28 cellular contexts compared by ENCODE assay signal in genomic region chr12:94617101-94617500, GRCh38. TPM values are rescaled to one million over a fixed set of nuclear protein-coding genes. Genes with fewer than 3 reads are reported as not detected.
DNase-seq lines count a peak whose midpoint lies in the region; ATAC-seq and TF ChIP-seq lines count a peak whose summit lies in the region.
"Had no signal": no experiment of that assay in that cellular context is flagged by ENCODE, and none has a peak within 500 bp of the region (broad histone marks: within the 10 kb centered on the region; RNA-seq: fewer than 3 reads in every experiment).

No MANE protein-coding gene starts in this region.

- TF ChIP-seq CTCF in smooth muscle cell (IDR thresholded peaks at IDR 0.05; ENCODE audit: borderline replicate concordance, insufficient read depth, poor library complexity, severe bottlenecking), result no peak

- peaks cover 48% of the 10 kb centered on the region for H3K4me1 ChIP-seq in smooth muscle cell (ENCODE audit: low read depth)

- WGBS in smooth muscle cell (ENCODE audit: low lambda C conversion rate), result 61% methylated on average over 3 of the region's 3 CpGs

- peaks cover 42% of the 10 kb centered on the region for H4K20me1 ChIP-seq in smooth muscle cell (ENCODE audit: low read depth)

- no peak for ATAC-seq in GM18505 (IDR thresholded peaks at IDR 0.05; ENCODE audit: unreplicated experiment)
- ATAC-seq in stimulated activated naive CD8-positive, alpha-beta T cell treated with anti-CD3 and anti-CD28 coated beads, Interleukin-15, amount 100 ng/mL, for 72 hours, result no peak
- ATAC-seq: body of pancreas had no signal

- no peaks in the 10 kb centered on the region for H3K9me3 Mint-ChIP-seq in stimulated activated naive CD8-positive, alpha-beta T cell treated with anti-CD3 and anti-CD28 coated beads, Interleukin-15, amount 100 ng/mL, for 72 hours
- H3K9me3 Mint-ChIP-seq: activated CD4-positive, alpha-beta memory T cell treated with anti-CD3 and anti-CD28 coated beads, Interleukin-2, amount 10 ng/mL, durations not matched to agents 7 days and 5 days; activated naive CD4-positive, alpha-beta T cell treated with anti-CD3 and anti-CD28 coated beads, Interleukin-2, amount 10 ng/mL, durations not matched to agents 7 days and 5 days; nephron progenitor cell; stimulated activated naive CD8-positive, alpha-beta T cell treated with anti-CD3 and anti-CD28 coated beads, Interleukin-15, Interleukin-2, amounts not matched to agents 100 ng/mL and 50 ng/mL, for 24 hours had no signal

- no peak overlapping the region for H3K27ac Mint-ChIP-seq in stimulated activated naive CD8-positive, alpha-beta T cell treated with anti-CD3 and anti-CD28 coated beads, Interleukin-15, amount 100 ng/mL, for 72 hours
- H3K27ac Mint-ChIP-seq: activated CD4-positive, alpha-beta memory T cell treated with anti-CD3 and anti-CD28 coated beads, Interleukin-2, amount 10 ng/mL, durations not matched to agents 7 days and 5 days; activated naive CD4-positive, alpha-beta T cell treated with anti-CD3 and anti-CD28 coated beads, Interleukin-2, amount 10 ng/mL, durations not matched to agents 7 days and 5 days; nephron progenitor cell; stimulated activated naive CD8-positive, alpha-beta T cell treated with anti-CD3 and anti-CD28 coated beads, Interleukin-15, Interleukin-2, amounts not matched to agents 100 ng/mL and 50 ng/mL, for 24 hours; type B pancreatic cell had no signal

- no peak overlapping the region for H3K4me3 ChIP-seq in smooth muscle cell
- H3K4me3 ChIP-seq: adrenal gland, body of pancreas, lower lobe of right lung, skin epidermis had no signal

- H3K36me3 ChIP-seq in smooth muscle cell (ENCODE audit: low read depth), result no peaks in the 10 kb centered on the region
- H3K36me3 ChIP-seq: adrenal gland, lower lobe of right lung had no signal

- H3K4me1 Mint-ChIP-seq in stimulated activated naive CD8-positive, alpha-beta T cell treated with anti-CD3 and anti-CD28 coated beads, Interleukin-15, amount 100 ng/mL, for 72 hours, result peaks cover 12% of the 10 kb centered on the region

- no peak for TF ChIP-seq POLR2A in GM18505 (IDR thresholded peaks at IDR 0.05; ENCODE audit: borderline replicate concordance, extremely low read depth, insufficient read depth, insufficient read length)

- H3K27ac ChIP-seq in cingulate gyrus (ENCODE audit: low read depth, low read length) (peak overlapping the region; percentile 93), layer of hippocampus (ENCODE audit: low read depth, low read length) (peak overlapping the region; percentile 91), smooth muscle cell (ENCODE audit: low read depth) (peak overlapping the region; percentile 80)
- H3K27ac ChIP-seq: adrenal gland, lower lobe of right lung had no signal

- DNase-seq in ELF-1 (ENCODE audit: low read depth, low spot score) (peak; percentile 69), smooth muscle cell (lab: John Stamatoyannopoulos, UW; ENCODE audit: unreplicated experiment) (no peak)
- DNase-seq in stimulated activated naive CD8-positive, alpha-beta T cell treated with anti-CD3 and anti-CD28 coated beads, Interleukin-15, amount 100 ng/mL, for 72 hours, result no peak
- no peak for DNase-seq in stimulated activated naive CD4-positive, alpha-beta T cell treated with Interleukin-2 at 50 U/mL for 16 hours (lab: John Stamatoyannopoulos, UW)
- no peak for DNase-seq in stimulated activated CD4-positive, alpha-beta T cell treated with anti-CD3 and anti-CD28 coated beads, Interleukin-15, amount 100 ng/mL, for 24 hours
- DNase-seq: activated CD4-positive, alpha-beta memory T cell treated with anti-CD3 and anti-CD28 coated beads, Interleukin-2, amount 10 ng/mL, durations not matched to agents 7 days and 5 days; activated CD4-positive, alpha-beta T cell treated with anti-CD3 and anti-CD28 coated beads for 1 hour; activated naive CD4-positive, alpha-beta T cell treated with anti-CD3 and anti-CD28 coated beads, Interleukin-2, amount 10 ng/mL, durations not matched to agents 7 days and 5 days; adrenal gland; body of pancreas; DND-41; lower lobe of right lung; NCI-H1417 treated with DMSO at 0.1 percent for 48 hours; NCI-H2081; NCI-H345; retina; SIG-M5; stimulated activated CD4-positive, alpha-beta T cell treated with anti-CD3 and anti-CD28 coated beads, Interleukin-2, amount 100 ng/mL, for 24 hours had no signal

- no peaks in the 10 kb centered on the region for H3K27me3 Mint-ChIP-seq in stimulated activated naive CD8-positive, alpha-beta T cell treated with anti-CD3 and anti-CD28 coated beads, Interleukin-15, amount 100 ng/mL, for 72 hours
- H3K27me3 Mint-ChIP-seq: activated CD4-positive, alpha-beta memory T cell treated with anti-CD3 and anti-CD28 coated beads, Interleukin-2, amount 10 ng/mL, durations not matched to agents 7 days and 5 days; activated naive CD4-positive, alpha-beta T cell treated with anti-CD3 and anti-CD28 coated beads, Interleukin-2, amount 10 ng/mL, durations not matched to agents 7 days and 5 days had no signal

- H3K9ac ChIP-seq in smooth muscle cell (ENCODE audit: low read depth), result peak overlapping the region; percentile 15

- peaks cover 22% of the 10 kb centered on the region for H3K79me2 ChIP-seq in smooth muscle cell (ENCODE audit: low read depth)

- H3K27me3 ChIP-seq in layer of hippocampus (ENCODE audit: control insufficient read depth, insufficient read depth, low read length) (no peaks in the 10 kb centered on the region), smooth muscle cell (ENCODE audit: low read depth) (no peaks in the 10 kb centered on the region)
- H3K27me3 ChIP-seq: adrenal gland, body of pancreas had no signal

- no peak overlapping the region for H3K4me3 Mint-ChIP-seq in stimulated activated naive CD8-positive, alpha-beta T cell treated with anti-CD3 and anti-CD28 coated beads, Interleukin-15, amount 100 ng/mL, for 72 hours
- H3K4me3 Mint-ChIP-seq: activated CD4-positive, alpha-beta memory T cell treated with anti-CD3 and anti-CD28 coated beads, Interleukin-2, amount 10 ng/mL, durations not matched to agents 7 days and 5 days; activated naive CD4-positive, alpha-beta T cell treated with anti-CD3 and anti-CD28 coated beads, Interleukin-2, amount 10 ng/mL, durations not matched to agents 7 days and 5 days; nephron progenitor cell; stimulated activated naive CD8-positive, alpha-beta T cell treated with anti-CD3 and anti-CD28 coated beads, Interleukin-15, Interleukin-2, amounts not matched to agents 100 ng/mL and 50 ng/mL, for 24 hours; type B pancreatic cell had no signal

- H3K9me3 ChIP-seq in smooth muscle cell (replicated peaks; ENCODE audit: low read depth), result no peaks in the 10 kb centered on the region
- H3K9me3 ChIP-seq: adrenal gland, body of pancreas, lower lobe of right lung had no signal

- no peak overlapping the region for H2AFZ ChIP-seq in smooth muscle cell (ENCODE audit: low read depth)

- peaks cover 12% of the 10 kb centered on the region for H3F3A ChIP-seq in smooth muscle cell (ENCODE audit: low read depth)

- H3K4me2 ChIP-seq in smooth muscle cell, result peak overlapping the region; percentile 79

RNA-seq across cellular contexts. Expression of gene TMCC3, which starts 33.3 kb away (rescaled TPM):
- total RNA-seq in smooth muscle cell, result 10.3 and 11.2 TPM in 2 replicates
- polyA plus RNA-seq in smooth muscle cell, result 4.4 and 7.0 TPM in 2 replicates
- total RNA-seq: HepG2; osteocyte; T-helper 2 cell treated with Interferon-gamma antibody and Interleukin-4, amounts not matched to agents 100 ng/mL and 5 ng/mL, for 36 hours had no signal
- polyA plus RNA-seq: HepG2 had no signal
